1 cellular context compared by ENCODE assay signal in genomic region chr5:90555666-90556065, GRCh38.
TF ChIP-seq lines count a peak whose summit lies in the region.

No MANE protein-coding gene starts in this region.

TF ChIP-seq in GM23338, 12 proteins besides CTCF, POLR2A, EP300 and RAD21 (continued from another document):
- TF ChIP-seq ZNF462 (CRISPR knock-in tag; IDR thresholded peaks at IDR 0.05), result no peak
- TF ChIP-seq ZNF331 (CRISPR knock-in tag; IDR thresholded peaks at IDR 0.05; ENCODE audit: low read depth), result no peak
- no peak for TF ChIP-seq REST (IDR thresholded peaks at IDR 0.05; ENCODE audit: unreplicated experiment)
- no peak for TF ChIP-seq EZH2 (IDR thresholded peaks at IDR 0.05; ENCODE audit: low read depth, unreplicated experiment)
